ENCODE assay signal across 15 cellular contexts in genomic region chr1:1038694-1039093, GRCh38. TPM values are rescaled to one million over a fixed set of nuclear protein-coding genes. Genes with fewer than 3 reads are reported as not detected.
DNase-seq lines count a peak whose midpoint lies in the region; ATAC-seq, FAIRE-seq and TF ChIP-seq lines count a peak whose summit lies in the region.
"Had no signal": no experiment of that assay in that cellular context is flagged by ENCODE, and none has a peak within 500 bp of the region (broad histone marks: within the 10 kb centered on the region; RNA-seq: fewer than 3 reads in every experiment).

No MANE protein-coding gene starts in this region.

- no peak overlapping the region for H2AFZ ChIP-seq in astrocyte (ENCODE audit: low read depth, low read length)

- no peak for FAIRE-seq in astrocyte (lab: Jason Lieb, UNC)
- FAIRE-seq: endothelial cell of umbilical vein had no signal

- ATAC-seq in GM19351 (IDR thresholded peaks at IDR 0.05; ENCODE audit: unreplicated experiment) (peak; percentile 65), HG03432 (IDR thresholded peaks at IDR 0.05; ENCODE audit: unreplicated experiment) (peak; percentile 41), GM21737 (IDR thresholded peaks at IDR 0.05; ENCODE audit: unreplicated experiment) (no peak)

- H3K36me3 ChIP-seq in astrocyte (ENCODE audit: insufficient read depth, low read length) (no peaks in the 10 kb centered on the region), MG63 (peaks cover 3% of the 10 kb centered on the region)

- no peak overlapping the region for H3K4me3 ChIP-seq in astrocyte (ENCODE audit: insufficient read depth, low read depth, low read length)
- H3K4me3 ChIP-seq in MG63 = no peak overlapping the region
- H3K4me3 ChIP-seq: suprapubic skin had no signal

- peak overlapping the region in 1 of 2 donors; percentile 78 for H3K4me3 Mint-ChIP-seq in CD14-positive monocyte
- peak overlapping the region; percentile 70 for H3K4me3 Mint-ChIP-seq in astrocyte (ENCODE audit: unreplicated experiment)
- no peak overlapping the region for H3K4me3 Mint-ChIP-seq in activated naive CD4-positive, alpha-beta T cell treated with anti-CD3 and anti-CD28 coated beads for 36 hours
- H3K4me3 Mint-ChIP-seq: HFFc6 had no signal

- H3K9me3 Mint-ChIP-seq in CD14-positive monocyte = peaks cover 0 to 13% (median 6%) of the 10 kb centered on the region in 7 donors
- H3K9me3 Mint-ChIP-seq in astrocyte (ENCODE audit: unreplicated experiment) = no peaks in the 10 kb centered on the region
- no peaks in the 10 kb centered on the region for H3K9me3 Mint-ChIP-seq in activated naive CD4-positive, alpha-beta T cell treated with anti-CD3 and anti-CD28 coated beads for 36 hours
- H3K9me3 Mint-ChIP-seq: activated naive CD4-positive, alpha-beta T cell treated with anti-CD3 and anti-CD28 coated beads, Interleukin-2, amount 50 U/mL, for 72 hours; HFFc6 had no signal

- peaks cover 7% of the 10 kb centered on the region for H3K4me1 ChIP-seq in astrocyte (ENCODE audit: insufficient read depth, low read length)

- no peak for TF ChIP-seq CTCF in CD14-positive monocyte (IDR thresholded peaks at IDR 0.05)
- TF ChIP-seq CTCF in astrocyte (IDR thresholded peaks at IDR 0.05; ENCODE audit: insufficient read depth, low read depth, low read length) = no peak

- H3K27me3 Mint-ChIP-seq in CD14-positive monocyte (ENCODE audit: low read depth in 3 of 3) (peaks cover 39 to 75% (median 63%) of the 10 kb centered on the region in 3 donors), astrocyte (ENCODE audit: low read depth, unreplicated experiment) (no peaks in the 10 kb centered on the region)
- H3K27me3 Mint-ChIP-seq in activated naive CD4-positive, alpha-beta T cell treated with anti-CD3 and anti-CD28 coated beads for 36 hours (ENCODE audit: low read depth) = peaks cover 16% of the 10 kb centered on the region

- peak; percentile 73 for DNase-seq in CD14-positive monocyte (ENCODE audit: low spot score)
- DNase-seq in astrocyte (ENCODE audit: low read depth) = no peak
- DNase-seq in COLO668 (lab: John Stamatoyannopoulos, UW; ENCODE audit: unreplicated experiment) = no peak
- DNase-seq in activated naive CD4-positive, alpha-beta T cell treated with anti-CD3 and anti-CD28 coated beads for 36 hours = no peak
- DNase-seq in MG63 = no peak
- DNase-seq: CD4-positive, CD25-positive, alpha-beta regulatory T cell; HFFc6; NCI-H510A had no signal

- no peak overlapping the region for H3K27ac ChIP-seq in astrocyte (ENCODE audit: low read depth, low read length)
- H3K27ac ChIP-seq: KMS-11, suprapubic skin had no signal

- no peak overlapping the region for H3K9ac ChIP-seq in astrocyte (ENCODE audit: low read length)
- H3K9ac ChIP-seq: KMS-11 had no signal

- peaks cover 89% of the 10 kb centered on the region for H4K20me1 ChIP-seq in astrocyte (ENCODE audit: insufficient read depth, low read length)

- H3K9me3 ChIP-seq in astrocyte (ENCODE audit: insufficient read depth, low read depth, low read length) (no peaks in the 10 kb centered on the region), MG63 (no peaks in the 10 kb centered on the region)
- H3K9me3 ChIP-seq: suprapubic skin had no signal

- peak overlapping the region in 4 of 7 donors; percentile 11 to 83 (median 50) for H3K27ac Mint-ChIP-seq in CD14-positive monocyte
- peak overlapping the region; percentile 84 for H3K27ac Mint-ChIP-seq in astrocyte (ENCODE audit: unreplicated experiment)
- no peak overlapping the region for H3K27ac Mint-ChIP-seq in activated naive CD4-positive, alpha-beta T cell treated with anti-CD3 and anti-CD28 coated beads for 36 hours
- H3K27ac Mint-ChIP-seq: HFFc6 had no signal

- intact Hi-C loops in CD14-positive monocyte (cut with micrococcal nuclease) = loop anchor here in 1 of 2 donors (10.0 kb wide), 2 partner anchors 76 to 196 kb away; partner anchors contain the start of genes B3GALT6, C1orf159 and SDF4
- intact Hi-C loops in activated naive CD4-positive, alpha-beta T cell treated with anti-CD3 and anti-CD28 coated beads for 36 hours (cut with micrococcal nuclease) = loop anchor here (10.0 kb wide), 1 partner anchor 196 kb away; the partner anchor contains the start of genes B3GALT6 and SDF4

- no peak overlapping the region for H3K4me2 ChIP-seq in astrocyte (ENCODE audit: low read length)
- H3K4me2 ChIP-seq: KMS-11 had no signal

- H3K4me1 Mint-ChIP-seq in CD14-positive monocyte (peaks cover 24% of the 10 kb centered on the region), astrocyte (ENCODE audit: low read depth, unreplicated experiment) (peaks cover 9% of the 10 kb centered on the region)
- peaks cover 19% of the 10 kb centered on the region for H3K4me1 Mint-ChIP-seq in activated naive CD4-positive, alpha-beta T cell treated with anti-CD3 and anti-CD28 coated beads for 36 hours (ENCODE audit: low read depth)

- H3K36me3 Mint-ChIP-seq in CD14-positive monocyte = peaks cover 0 to 2% of the 10 kb centered on the region in 2 donors
- peaks cover 13% of the 10 kb centered on the region for H3K36me3 Mint-ChIP-seq in astrocyte (ENCODE audit: low read depth, unreplicated experiment)
- no peaks in the 10 kb centered on the region for H3K36me3 Mint-ChIP-seq in activated naive CD4-positive, alpha-beta T cell treated with anti-CD3 and anti-CD28 coated beads for 36 hours (ENCODE audit: low read depth)
- H3K36me3 Mint-ChIP-seq: activated naive CD4-positive, alpha-beta T cell treated with anti-CD3 and anti-CD28 coated beads, Interleukin-2, amount 50 U/mL, for 72 hours; CD4-positive, CD25-positive, alpha-beta regulatory T cell had no signal

- H3K27me3 ChIP-seq in astrocyte (ENCODE audit: insufficient read depth, low read length) = no peaks in the 10 kb centered on the region
- H3K27me3 ChIP-seq in MG63 = no peaks in the 10 kb centered on the region

- peaks cover 15% of the 10 kb centered on the region for H3K79me2 ChIP-seq in astrocyte (ENCODE audit: insufficient read depth, low read length)

- CTCF ChIA-PET in activated naive CD4-positive, alpha-beta T cell treated with anti-CD3 and anti-CD28 coated beads for 36 hours (lab: Charles Lee) = interaction anchor here (1.1 to 3.1 kb wide), 3 partner anchors 20 to 55 kb away, joined by 3 to 12 read pairs (median 3); no protein-coding TSS in a partner anchor

RNA-seq across cellular contexts. Expression of gene AGRN, which starts 18.8 kb away (rescaled TPM):
- under 1 TPM; 0.06 to 0.43 TPM for polyA plus RNA-seq in CD14-positive monocyte
- total RNA-seq in astrocyte = 589 and 603 TPM in 2 replicates
- 10 to 100 TPM; 30.5 to 35.1 TPM for total RNA-seq in activated naive CD4-positive, alpha-beta T cell treated with anti-CD3 and anti-CD28 coated beads for 36 hours
- 38.0 and 70.2 TPM in 2 replicates for total RNA-seq in MG63 (2014; rRNA removed; shearing (Covaris generic); ENCODE audit: low replicate concordance)

RNA-seq across cellular contexts. Expression of gene ISG15, which starts 25.4 kb away (rescaled TPM):
- 100 to 1,000 TPM; 128 to 241 TPM for polyA plus RNA-seq in CD14-positive monocyte
- 1,830 and 1,896 TPM in 2 replicates for total RNA-seq in astrocyte
- total RNA-seq in activated naive CD4-positive, alpha-beta T cell treated with anti-CD3 and anti-CD28 coated beads for 36 hours = 100 to 1,000 TPM; 143 to 147 TPM
- 68.0 and 98.4 TPM in 2 replicates for total RNA-seq in MG63 (2014; rRNA removed; shearing (Covaris generic); ENCODE audit: low replicate concordance)

RNA-seq across cellular contexts. Expression of gene RNF223, which starts 35.4 kb away (rescaled TPM):
- polyA plus RNA-seq in CD14-positive monocyte = not detected
- 0.18 and 0.38 TPM in 2 replicates for total RNA-seq in astrocyte
- not detected for total RNA-seq in activated naive CD4-positive, alpha-beta T cell treated with anti-CD3 and anti-CD28 coated beads for 36 hours
- not detected in 2 replicates for total RNA-seq in MG63 (2014; rRNA removed; shearing (Covaris generic); ENCODE audit: low replicate concordance)
- total RNA-seq: activated naive CD4-positive, alpha-beta T cell treated with anti-CD3 and anti-CD28 coated beads, Interleukin-2, amount 50 U/mL, for 72 hours; CD4-positive, CD25-positive, alpha-beta regulatory T cell; endothelial cell of umbilical vein; HFFc6 had no signal
- polyA plus RNA-seq: CD4-positive, CD25-positive, alpha-beta regulatory T cell; endothelial cell of umbilical vein had no signal

RNA-seq across cellular contexts. Expression of gene HES4, which starts 38.8 kb away (rescaled TPM):
- 1 to 10 TPM; 1.4 to 2.0 TPM for polyA plus RNA-seq in CD14-positive monocyte
- total RNA-seq in astrocyte = 149 and 169 TPM in 2 replicates
- 1 to 10 TPM; 4.1 to 4.7 TPM for total RNA-seq in activated naive CD4-positive, alpha-beta T cell treated with anti-CD3 and anti-CD28 coated beads for 36 hours
- total RNA-seq in MG63 (2014; rRNA removed; shearing (Covaris generic); ENCODE audit: low replicate concordance) = 17.6 and 25.5 TPM in 2 replicates

RNA-seq across cellular contexts. Expression of gene PERM1, which starts 56.8 kb away (rescaled TPM):
- not detected for polyA plus RNA-seq in CD14-positive monocyte
- total RNA-seq in astrocyte = 0.20 TPM in 1 of 2 replicates, not detected in the other
- total RNA-seq in activated naive CD4-positive, alpha-beta T cell treated with anti-CD3 and anti-CD28 coated beads for 36 hours = not detected
- total RNA-seq in MG63 (2014; rRNA removed; shearing (Covaris generic); ENCODE audit: low replicate concordance) = 0.13 TPM in 1 of 2 replicates, not detected in the other
- total RNA-seq: activated naive CD4-positive, alpha-beta T cell treated with anti-CD3 and anti-CD28 coated beads, Interleukin-2, amount 50 U/mL, for 72 hours; CD4-positive, CD25-positive, alpha-beta regulatory T cell; endothelial cell of umbilical vein had no signal
- polyA plus RNA-seq: CD4-positive, CD25-positive, alpha-beta regulatory T cell; endothelial cell of umbilical vein had no signal

Comparison
In these comparisons a context has a peak if more than half of its experiments do, and no peak if none do; other contexts are left out.
1. RNA of gene ISG15, which starts 25.4 kb away (total RNA-seq): 1,830 to 1,896 TPM in astrocyte; 143 to 147 TPM in activated naive CD4-positive, alpha-beta T cell treated with anti-CD3 and anti-CD28 coated beads for 36 hours and 68.0 to 98.4 TPM in MG63; every median in the first group is over 10 times any median in the second.